25 cellular contexts compared by ENCODE assay signal in genomic region chr19:315811-316210, GRCh38. TPM values are rescaled to one million over a fixed set of nuclear protein-coding genes. Genes with fewer than 3 reads are reported as not detected.
"Had no signal": no experiment of that assay in that cellular context is flagged by ENCODE, and none has a peak within 500 bp of the region (broad histone marks: within the 10 kb centered on the region; RNA-seq: fewer than 3 reads in every experiment).

No MANE protein-coding gene starts in this region.

- H3K4me3 Mint-ChIP-seq: activated CD4-positive, alpha-beta memory T cell treated with anti-CD3 and anti-CD28 coated beads, Interleukin-2, amount 10 ng/mL, durations not matched to agents 7 days and 5 days; activated CD4-positive, alpha-beta T cell treated with anti-CD3 and anti-CD28 coated beads, Interleukin-2, amount 10 ng/mL, durations not matched to agents 7 days and 5 days; activated CD8-positive, alpha-beta memory T cell treated with anti-CD3 and anti-CD28 coated beads, Interleukin-2, amount 10 ng/mL, durations not matched to agents 7 days and 5 days; activated naive CD8-positive, alpha-beta T cell treated with anti-CD3 and anti-CD28 coated beads for 36 hours; activated T-cell treated with anti-CD3 and anti-CD28 coated beads, Interleukin-2, amount 50 U/mL, for 72 hours; memory B cell; T-helper 17 cell had no signal

- FAIRE-seq: islet of Langerhans had no signal

- DNase-seq: activated CD4-positive, alpha-beta memory T cell treated with anti-CD3 and anti-CD28 coated beads, Interleukin-2, amount 10 ng/mL, durations not matched to agents 7 days and 5 days; activated CD4-positive, alpha-beta T cell treated with anti-CD3 and anti-CD28 coated beads for 1 hour; activated CD4-positive, alpha-beta T cell treated with anti-CD3 and anti-CD28 coated beads, Interleukin-2, amount 10 ng/mL, durations not matched to agents 7 days and 5 days; activated CD8-positive, alpha-beta memory T cell treated with anti-CD3 and anti-CD28 coated beads, Interleukin-2, amount 10 ng/mL, durations not matched to agents 7 days and 5 days; activated naive CD4-positive, alpha-beta T cell treated with Interleukin-2 at 50 U/mL for 16 hours; activated naive CD8-positive, alpha-beta T cell treated with anti-CD3 and anti-CD28 coated beads for 36 hours; activated T-cell treated with anti-CD3 and anti-CD28 coated beads, Interleukin-2, amount 50 U/mL, for 72 hours; adrenal gland; body of pancreas; cortex of kidney; foreskin keratinocyte; left ventricle myocardium superior; midbrain; naive thymus-derived CD4-positive, alpha-beta T cell; psoas muscle; stimulated activated naive CD4-positive, alpha-beta T cell treated with Interleukin-2 at 50 U/mL for 16 hours; T-helper 17 cell; T1000; WERI-Rb-1 had no signal

- H3K4me1 Mint-ChIP-seq: activated CD4-positive, alpha-beta memory T cell treated with anti-CD3 and anti-CD28 coated beads, Interleukin-2, amount 10 ng/mL, durations not matched to agents 7 days and 5 days; activated naive CD8-positive, alpha-beta T cell treated with anti-CD3 and anti-CD28 coated beads for 36 hours had no signal

- H3K9me3 Mint-ChIP-seq: activated CD4-positive, alpha-beta memory T cell treated with anti-CD3 and anti-CD28 coated beads, Interleukin-2, amount 10 ng/mL, durations not matched to agents 7 days and 5 days; activated CD4-positive, alpha-beta T cell treated with anti-CD3 and anti-CD28 coated beads, Interleukin-2, amount 10 ng/mL, durations not matched to agents 7 days and 5 days had no signal

- H3K4me3 ChIP-seq: adrenal gland, body of pancreas, cardiac muscle cell, esophagus muscularis mucosa, ovary, psoas muscle, tibial nerve had no signal

- H3K36me3 ChIP-seq: ovary had no signal

- H3K27me3 Mint-ChIP-seq: activated CD4-positive, alpha-beta memory T cell treated with anti-CD3 and anti-CD28 coated beads, Interleukin-2, amount 10 ng/mL, durations not matched to agents 7 days and 5 days; activated CD4-positive, alpha-beta T cell treated with anti-CD3 and anti-CD28 coated beads, Interleukin-2, amount 10 ng/mL, durations not matched to agents 7 days and 5 days; activated CD8-positive, alpha-beta memory T cell treated with anti-CD3 and anti-CD28 coated beads, Interleukin-2, amount 10 ng/mL, durations not matched to agents 7 days and 5 days; activated naive CD8-positive, alpha-beta T cell treated with anti-CD3 and anti-CD28 coated beads for 36 hours; memory B cell; naive thymus-derived CD4-positive, alpha-beta T cell; T-helper 17 cell had no signal

- H3K27me3 ChIP-seq: adrenal gland, body of pancreas, cardiac muscle cell, esophagus muscularis mucosa, foreskin keratinocyte, ovary, tibial nerve had no signal

- H3K27ac Mint-ChIP-seq: activated CD4-positive, alpha-beta memory T cell treated with anti-CD3 and anti-CD28 coated beads, Interleukin-2, amount 10 ng/mL, durations not matched to agents 7 days and 5 days; activated CD4-positive, alpha-beta T cell treated with anti-CD3 and anti-CD28 coated beads, Interleukin-2, amount 10 ng/mL, durations not matched to agents 7 days and 5 days; activated CD8-positive, alpha-beta memory T cell treated with anti-CD3 and anti-CD28 coated beads, Interleukin-2, amount 10 ng/mL, durations not matched to agents 7 days and 5 days; activated naive CD8-positive, alpha-beta T cell treated with anti-CD3 and anti-CD28 coated beads for 36 hours; activated T-cell treated with anti-CD3 and anti-CD28 coated beads, Interleukin-2, amount 50 U/mL, for 72 hours; memory B cell; T-helper 17 cell had no signal

- ATAC-seq: activated CD8-positive, alpha-beta memory T cell treated with anti-CD3 and anti-CD28 coated beads, Interleukin-2, amount 10 ng/mL, durations not matched to agents 7 days and 5 days; activated T-cell treated with anti-CD3 and anti-CD28 coated beads, Interleukin-2, amount 50 U/mL, for 72 hours; body of pancreas; foreskin keratinocyte; left ventricle myocardium superior; naive thymus-derived CD4-positive, alpha-beta T cell; psoas muscle; T-helper 17 cell had no signal

- H3K27ac ChIP-seq: adrenal gland, body of pancreas, cardiac muscle cell, esophagus muscularis mucosa, foreskin keratinocyte, ovary, psoas muscle, tibial nerve, WERI-Rb-1 had no signal

- H3K4me1 ChIP-seq: adrenal gland, body of pancreas, foreskin keratinocyte, psoas muscle, tibial nerve had no signal

- H3K9me3 ChIP-seq: adrenal gland, body of pancreas, ovary had no signal

RNA-seq across cellular contexts. Expression of gene PLPP2, which starts 24.6 kb away (rescaled TPM):
- total RNA-seq: activated CD8-positive, alpha-beta memory T cell treated with anti-CD3 and anti-CD28 coated beads, Interleukin-2, amount 10 ng/mL, durations not matched to agents 7 days and 5 days; activated naive CD8-positive, alpha-beta T cell treated with anti-CD3 and anti-CD28 coated beads for 36 hours had no signal
- polyA plus RNA-seq: cardiac muscle cell; naive thymus-derived CD4-positive, alpha-beta T cell had no signal
